Comparison of ENCODE assay signal across 27 cellular contexts in genomic region chr13:72850959-72851677, GRCh38.
A peak's percentile ranks its signal among the peaks of the same experiment; 100 is the strongest.
DNase-seq lines count a peak whose midpoint lies in the region; ATAC-seq and TF ChIP-seq lines count a peak whose summit lies in the region.
"Had no signal": no experiment of that assay in that cellular context is flagged by ENCODE, and none has a peak within 500 bp of the region (broad histone marks: within the 10 kb centered on the region; RNA-seq: fewer than 3 reads in every experiment).

No MANE protein-coding gene starts in this region.

- DNase-seq in Peyer's patch = peak in 2 of 3 donors; percentile 49 to 66
- peak; percentile 9 for DNase-seq in iPS-NIHi11 (ENCODE audit: low spot score)
- DNase-seq in nephron progenitor cell = peak; percentile 15
- DNase-seq in DMS153 treated with DMSO at 0.1 percent for 48 hours (lab: John Stamatoyannopoulos, UW; ENCODE audit: unreplicated experiment) = no peak
- DNase-seq in DMS79 (lab: John Stamatoyannopoulos, UW) = no peak
- no peak for DNase-seq in uterus
- DNase-seq: activated CD4-positive, alpha-beta T cell treated with anti-CD3 and anti-CD28 coated beads for 36 hours; activated naive CD4-positive, alpha-beta T cell; activated T-cell treated with anti-CD3 and anti-CD28 coated beads, Interleukin-2, amount 50 U/mL, for 4 hours; C1 segment of cervical spinal cord; Calu3; esophagus squamous epithelium; gastrocnemius medialis; HFFc6; hippocampal formation; NCI-H1436; NCI-H510A; stimulated activated CD4-positive, alpha-beta T cell treated with anti-CD3 and anti-CD28 coated beads, Interleukin-4, amount 100 ng/mL, for 1 hour; T-helper 17 cell; testis had no signal

- H4K20me1 ChIP-seq in BLaER1 treated with 17β-estradiol and CSF1 and Interleukin-3, amounts not matched to agents 10 nM and 100 nM = 0 out of 22 replicates have a peak, but pooled peaks cover 0 to 4% (median 0%) of the 10 kb centered on the region in 11 experiments

- TF ChIP-seq CTCF in Peyer's patch (IDR thresholded peaks at IDR 0.05) (no peak), nephron progenitor cell (IDR thresholded peaks at IDR 0.05) (no peak), uterus (IDR thresholded peaks at IDR 0.05) (no peak)

- no peaks in the 10 kb centered on the region for H3K27me3 ChIP-seq in BLaER1 treated with 17β-estradiol and CSF1 and Interleukin-3, amounts not matched to agents 10 nM and 100 nM
- H3K27me3 ChIP-seq in Peyer's patch = no peaks in the 10 kb centered on the region
- H3K27me3 ChIP-seq in uterus = no peaks in the 10 kb centered on the region
- H3K27me3 ChIP-seq: esophagus squamous epithelium, gastrocnemius medialis, neutrophil, testis, vagina had no signal

- H3K4me3 Mint-ChIP-seq in nephron progenitor cell = no peak overlapping the region
- H3K4me3 Mint-ChIP-seq: activated CD4-positive, alpha-beta T cell treated with anti-CD3 and anti-CD28 coated beads for 36 hours; activated T-cell treated with anti-CD3 and anti-CD28 coated beads, Interleukin-2, amount 50 U/mL, for 4 hours; brain; HFFc6; stimulated activated memory B cell treated with anti-CD40 and anti-IgM and Interleukin-4, amounts not matched to agents 10 μg/mL and 1 μg/mL and 100 μg/mL, for 72 hours; T-helper 17 cell had no signal

- H3K36me3 Mint-ChIP-seq in nephron progenitor cell (ENCODE audit: low read depth) = peaks cover 37% of the 10 kb centered on the region

- H3K27me3 Mint-ChIP-seq in nephron progenitor cell (ENCODE audit: low read depth, poor library complexity) = no peaks in the 10 kb centered on the region
- H3K27me3 Mint-ChIP-seq: activated CD4-positive, alpha-beta T cell treated with anti-CD3 and anti-CD28 coated beads for 36 hours; brain; stimulated activated memory B cell treated with anti-CD40 and anti-IgM and Interleukin-4, amounts not matched to agents 10 μg/mL and 1 μg/mL and 100 μg/mL, for 72 hours; T-helper 17 cell had no signal

- peaks cover 0 to 28% (median 16%) of the 10 kb centered on the region in 11 experiments; a peak in 14 of 22 replicates for H3K9me3 ChIP-seq in BLaER1 treated with 17β-estradiol and CSF1 and Interleukin-3, amounts not matched to agents 10 nM and 100 nM (replicated peaks in 1 of 11)
- H3K9me3 ChIP-seq in Peyer's patch = no peaks in the 10 kb centered on the region
- no peaks in the 10 kb centered on the region for H3K9me3 ChIP-seq in uterus
- H3K9me3 ChIP-seq: esophagus squamous epithelium, gastrocnemius medialis, neutrophil, testis, vagina had no signal

- no peaks in the 10 kb centered on the region for H3K4me1 Mint-ChIP-seq in nephron progenitor cell
- H3K4me1 Mint-ChIP-seq: activated CD4-positive, alpha-beta T cell treated with anti-CD3 and anti-CD28 coated beads for 36 hours; brain; stimulated activated memory B cell treated with anti-CD40 and anti-IgM and Interleukin-4, amounts not matched to agents 10 μg/mL and 1 μg/mL and 100 μg/mL, for 72 hours had no signal

- H3K27ac Mint-ChIP-seq in nephron progenitor cell = no peak overlapping the region
- H3K27ac Mint-ChIP-seq: activated CD4-positive, alpha-beta T cell treated with anti-CD3 and anti-CD28 coated beads for 36 hours; brain; HFFc6; stimulated activated memory B cell treated with anti-CD40 and anti-IgM and Interleukin-4, amounts not matched to agents 10 μg/mL and 1 μg/mL and 100 μg/mL, for 72 hours; T-helper 17 cell had no signal

- peaks cover 44 to 88% (median 71%) of the 10 kb centered on the region in 11 experiments for H3K36me3 ChIP-seq in BLaER1 treated with 17β-estradiol and CSF1 and Interleukin-3, amounts not matched to agents 10 nM and 100 nM
- H3K36me3 ChIP-seq in Peyer's patch = peaks cover 0 to 28% (median 0%) of the 10 kb centered on the region in 3 donors
- H3K36me3 ChIP-seq in uterus = no peaks in the 10 kb centered on the region

- no peak for ATAC-seq in HG03520 (IDR thresholded peaks at IDR 0.05; ENCODE audit: unreplicated experiment)
- ATAC-seq: activated CD4-positive, alpha-beta T cell treated with anti-CD3 and anti-CD28 coated beads for 36 hours; activated T-cell treated with anti-CD3 and anti-CD28 coated beads, Interleukin-2, amount 50 U/mL, for 4 hours; gastrocnemius medialis; stimulated activated memory B cell treated with anti-CD40 and anti-IgM and Interleukin-4, amounts not matched to agents 10 μg/mL and 1 μg/mL and 100 μg/mL, for 72 hours; T-helper 17 cell had no signal

- H3K4me3 ChIP-seq in BLaER1 treated with 17β-estradiol and CSF1 and Interleukin-3, amounts not matched to agents 10 nM and 100 nM = peak overlapping the region in 3 of 10 experiments; percentile 13 to 25 (median 17); a peak in 1 of 20 replicates
- H3K4me3 ChIP-seq in Peyer's patch (no peak overlapping the region), uterus (no peak overlapping the region)
- H3K4me3 ChIP-seq: esophagus squamous epithelium, gastrocnemius medialis, testis, vagina had no signal

- TF ChIP-seq POLR2A in Peyer's patch (IDR thresholded peaks at IDR 0.05) (no peak), uterus (IDR thresholded peaks at IDR 0.05) (no peak)

- no peaks in the 10 kb centered on the region for H3K9me3 Mint-ChIP-seq in nephron progenitor cell
- H3K9me3 Mint-ChIP-seq: activated T-cell treated with anti-CD3 and anti-CD28 coated beads, Interleukin-2, amount 50 U/mL, for 4 hours; HFFc6; stimulated activated memory B cell treated with anti-CD40 and anti-IgM and Interleukin-4, amounts not matched to agents 10 μg/mL and 1 μg/mL and 100 μg/mL, for 72 hours had no signal

- intact Hi-C loops in uterus (cut with DNase I; ENCODE audit: low total_unique reads) = no loop called here

- H3K4me1 ChIP-seq in BLaER1 treated with 17β-estradiol and CSF1 and Interleukin-3, amounts not matched to agents 10 nM and 100 nM = peaks cover 0 to 30% (median 19%) of the 10 kb centered on the region in 10 experiments; a peak in 16 of 20 replicates
- H3K4me1 ChIP-seq in Peyer's patch (no peaks in the 10 kb centered on the region), uterus (no peaks in the 10 kb centered on the region)
- H3K4me1 ChIP-seq: esophagus squamous epithelium, gastrocnemius medialis, testis, vagina had no signal

- peak overlapping the region in 9 of 11 experiments; percentile 27 to 51 (median 46); a peak in 15 of 22 replicates for H3K4me2 ChIP-seq in BLaER1 treated with 17β-estradiol and CSF1 and Interleukin-3, amounts not matched to agents 10 nM and 100 nM
- H3K4me2 ChIP-seq: KMS-11 had no signal

- H3K9ac ChIP-seq in BLaER1 treated with 17β-estradiol and CSF1 and Interleukin-3, amounts not matched to agents 10 nM and 100 nM = peak overlapping the region in 6 of 11 experiments; percentile 18 to 59 (median 46); a peak in 8 of 22 replicates
- H3K9ac ChIP-seq: KMS-11 had no signal

- H3K27ac ChIP-seq in BLaER1 treated with 17β-estradiol and CSF1 and Interleukin-3, amounts not matched to agents 10 nM and 100 nM = peak overlapping the region in 8 of 11 experiments; percentile 51 to 82 (median 72); a peak in 16 of 22 replicates
- H3K27ac ChIP-seq in Peyer's patch = no peak overlapping the region
- H3K27ac ChIP-seq in uterus = no peak overlapping the region
- H3K27ac ChIP-seq: esophagus squamous epithelium, gastrocnemius medialis, KMS-11, neutrophil, testis, vagina had no signal

Comparison
In these comparisons a context has a peak if more than half of its experiments do, and no peak if none do; other contexts are left out.
1. H3K27ac ChIP-seq: peak in BLaER1 treated with 17β-estradiol and CSF1 and Interleukin-3, amounts not matched to agents 10 nM and 100 nM (8 of 11); none in Peyer's patch (0 of 4) and uterus (0 of 2).
2. DNase-seq: peak in Peyer's patch (2 of 3), iPS-NIHi11 (single experiment) and nephron progenitor cell (single experiment); none in DMS153 treated with DMSO at 0.1 percent for 48 hours (single experiment), DMS79 (single experiment) and uterus (0 of 2).